ENCODE assay signal across 8 cellular contexts in genomic region chr16:31033709-31034492, GRCh38. TPM values are rescaled to one million over a fixed set of nuclear protein-coding genes. Genes with fewer than 3 reads are reported as not detected.
DNase-seq lines count a peak whose midpoint lies in the region; ATAC-seq and TF ChIP-seq lines count a peak whose summit lies in the region.

No MANE protein-coding gene starts in this region.

- TF ChIP-seq CTCF in GM12875 (IDR thresholded peaks at IDR 0.05; ENCODE audit: borderline replicate concordance, insufficient read depth, low read depth, low read length) (no peak), vagina (IDR thresholded peaks at IDR 0.05) (no peak)

- peaks cover 22% of the 10 kb centered on the region for H3K4me1 Mint-ChIP-seq in T-helper 2 cell treated with Interferon-gamma antibody and Interleukin-4, amounts not matched to agents 5 μg/mL and 100 μg/mL, for 36 hours (ENCODE audit: low read depth)

- no peaks in the 10 kb centered on the region for H3K9me3 Mint-ChIP-seq in T-helper 2 cell treated with Interferon-gamma antibody and Interleukin-4, amounts not matched to agents 5 μg/mL and 100 μg/mL, for 36 hours

- H3K27ac ChIP-seq in rectal smooth muscle tissue (ENCODE audit: low read depth, low read length) (peak overlapping the region; percentile 82), vagina (peak overlapping the region; percentile 99)

- peak in 1 of 2 donors; percentile 19 for TF ChIP-seq POLR2A in vagina (IDR thresholded peaks at IDR 0.05)

- H3K9me3 ChIP-seq in vagina, result no peaks in the 10 kb centered on the region

- peaks cover 17% of the 10 kb centered on the region for H3K36me3 Mint-ChIP-seq in T-helper 2 cell treated with Interferon-gamma antibody and Interleukin-4, amounts not matched to agents 5 μg/mL and 100 μg/mL, for 36 hours (ENCODE audit: low read depth)

- H3K4me3 ChIP-seq in GM12875 (ENCODE audit: low read depth, low read length) (peak overlapping the region; percentile 80), rectal smooth muscle tissue (ENCODE audit: low read length) (peak overlapping the region; percentile 98), vagina (peak overlapping the region; percentile 65 to 94)

- DNase-seq in NCI-H1694 (lab: John Stamatoyannopoulos, UW) (peak; percentile 62), anterior cingulate cortex (lab: John Stamatoyannopoulos, UW) (peak in 57 of 58 donors; percentile 24 to 91 (median 81)), hepatic stellate cell (ENCODE audit: low spot score) (peak; percentile 99), vagina (ENCODE audit: extremely low spot score in 2 of 2) (peak in 1 of 2 donors; percentile 95)
- DNase-seq in T-helper 2 cell treated with Interferon-gamma antibody and Interleukin-4, amounts not matched to agents 5 μg/mL and 100 μg/mL, for 36 hours (ENCODE audit: low spot score), result peak; percentile 87

- ATAC-seq in HG02759 (IDR thresholded peaks at IDR 0.05; ENCODE audit: unreplicated experiment), result peak; percentile 50

- peak overlapping the region; percentile 94 for H3K27ac Mint-ChIP-seq in T-helper 2 cell treated with Interferon-gamma antibody and Interleukin-4, amounts not matched to agents 5 μg/mL and 100 μg/mL, for 36 hours

- intact Hi-C loops in vagina (cut with DNase I), result loop anchor here (2.0 to 5.0 kb wide), 3 partner anchors 37 to 108 kb away; no protein-coding TSS in a partner anchor

- peak overlapping the region; percentile 98 for H3K4me3 Mint-ChIP-seq in T-helper 2 cell treated with Interferon-gamma antibody and Interleukin-4, amounts not matched to agents 5 μg/mL and 100 μg/mL, for 36 hours

- H3K36me3 ChIP-seq in rectal smooth muscle tissue (ENCODE audit: control insufficient read depth, insufficient read depth, low read length), result peaks cover 11% of the 10 kb centered on the region
- peaks cover 0 to 26% of the 10 kb centered on the region in 2 donors for H3K36me3 ChIP-seq in vagina

- H3K9ac ChIP-seq in rectal smooth muscle tissue (ENCODE audit: low read length), result peak overlapping the region; percentile 87

- H3K27me3 ChIP-seq in rectal smooth muscle tissue (ENCODE audit: control insufficient read depth, insufficient read depth, low read length) (no peaks in the 10 kb centered on the region), vagina (no peaks in the 10 kb centered on the region)

- H3K27me3 Mint-ChIP-seq in T-helper 2 cell treated with Interferon-gamma antibody and Interleukin-4, amounts not matched to agents 5 μg/mL and 100 μg/mL, for 36 hours (ENCODE audit: low read depth), result no peaks in the 10 kb centered on the region

- H3K4me1 ChIP-seq in rectal smooth muscle tissue (ENCODE audit: control insufficient read depth, insufficient read depth, low read length), result peaks cover 3% of the 10 kb centered on the region
- H3K4me1 ChIP-seq in vagina, result peaks cover 21% of the 10 kb centered on the region

RNA-seq across cellular contexts. Expression of gene STX4, which starts 0.5 kb away (rescaled TPM):
- 42.5 TPM for total RNA-seq in vagina

RNA-seq across cellular contexts. Expression of gene STX1B, which starts 23.5 kb away (rescaled TPM):
- 4.7 TPM for total RNA-seq in vagina

RNA-seq across cellular contexts. Expression of gene ZNF668, which starts 40.1 kb away (rescaled TPM):
- 5.4 TPM for total RNA-seq in vagina

RNA-seq across cellular contexts. Expression of gene ZNF646, which starts 40.3 kb away (rescaled TPM):
- 10.6 TPM for total RNA-seq in vagina

RNA-seq across cellular contexts. Expression of gene HSD3B7, which starts 48.9 kb away (rescaled TPM):
- 14.5 TPM for total RNA-seq in vagina
